Comparison of ENCODE assay signal across 9 cellular contexts in genomic region chr7:2018786-2019692, GRCh38.
DNase-seq lines count a peak whose midpoint lies in the region; ATAC-seq and TF ChIP-seq lines count a peak whose summit lies in the region.
"Had no signal": no experiment of that assay in that cellular context is flagged by ENCODE, and none has a peak within 500 bp of the region (broad histone marks: within the 10 kb centered on the region; RNA-seq: fewer than 3 reads in every experiment).

No MANE protein-coding gene starts in this region.

- H3K27me3 Mint-ChIP-seq in IgD-negative memory B cell (no peaks in the 10 kb centered on the region), chondrocyte (ENCODE audit: low read depth) (no peaks in the 10 kb centered on the region)
- H3K27me3 Mint-ChIP-seq: activated naive CD8-positive, alpha-beta T cell treated with anti-CD3 and anti-CD28 coated beads, Interleukin-2, amount 10 ng/mL, durations not matched to agents 7 days and 5 days had no signal

- H3K9me3 Mint-ChIP-seq in IgD-negative memory B cell (no peaks in the 10 kb centered on the region), chondrocyte (ENCODE audit: low read depth) (peaks cover 1% of the 10 kb centered on the region)

- H3K4me1 Mint-ChIP-seq in IgD-negative memory B cell (peaks cover 17 to 32% (median 22%) of the 10 kb centered on the region in 3 donors), chondrocyte (ENCODE audit: low read depth) (peaks cover 36% of the 10 kb centered on the region)

- no peak for TF ChIP-seq CTCF in BJ (IDR thresholded peaks at IDR 0.05; ENCODE audit: insufficient read depth, low read depth, low read length)
- TF ChIP-seq CTCF in chondrocyte (IDR thresholded peaks at IDR 0.05): no peak

- POLR2A ChIA-PET in BJ (lab: Charles Lee): no interaction called here

- H3K4me3 ChIP-seq in BJ (ENCODE audit: low read depth, low read length): peak overlapping the region; percentile 18; the same call in 1 of the 2 replicates

- no peaks in the 10 kb centered on the region for H3K36me3 ChIP-seq in BJ (ENCODE audit: control insufficient read depth, insufficient read depth, low read length)

- no peaks in the 10 kb centered on the region for H3K27me3 ChIP-seq in BJ (ENCODE audit: control insufficient read depth, insufficient read depth, low read length)

- CTCF ChIA-PET in BJ (lab: Yijun Ruan, JAX): no interaction called here

- H3K4me3 Mint-ChIP-seq in IgD-negative memory B cell (peak overlapping the region; percentile 60 to 94 (median 86)), chondrocyte (ENCODE audit: unreplicated experiment) (peak overlapping the region; percentile 4)
- H3K4me3 Mint-ChIP-seq: activated naive CD8-positive, alpha-beta T cell treated with anti-CD3 and anti-CD28 coated beads, Interleukin-2, amount 10 ng/mL, durations not matched to agents 7 days and 5 days had no signal

- peak overlapping the region; percentile 50 to 94 (median 84) for H3K27ac Mint-ChIP-seq in IgD-negative memory B cell
- H3K27ac Mint-ChIP-seq in chondrocyte (ENCODE audit: unreplicated experiment): peak overlapping the region; percentile 72

- DNase-seq in BJ (ENCODE audit: low read depth): peak; percentile 70
- DNase-seq in chondrocyte (ENCODE audit: low spot score): peak; percentile 78
- DNase-seq in mesenteric fat pad (ENCODE audit: low spot score): peak; percentile 89
- no peak for DNase-seq in cerebellar cortex (ENCODE audit: low spot score)
- DNase-seq in NCI-H1694 (lab: John Stamatoyannopoulos, UW): no peak

- H3K36me3 Mint-ChIP-seq in IgD-negative memory B cell (peaks cover 3% of the 10 kb centered on the region), chondrocyte (ENCODE audit: low read depth) (peaks cover under 1% of the 10 kb centered on the region)

- ATAC-seq in HG02571 (IDR thresholded peaks at IDR 0.05; ENCODE audit: unreplicated experiment) (no peak), GM19463 (IDR thresholded peaks at IDR 0.05; ENCODE audit: unreplicated experiment) (no peak)

Comparison
In these comparisons a context has a peak if more than half of its experiments do, and no peak if none do; other contexts are left out.
1. DNase-seq: peak in BJ (single experiment), chondrocyte (single experiment) and mesenteric fat pad (single experiment); none in cerebellar cortex (single experiment) and NCI-H1694 (single experiment).